In genomic region chr16:10385725-10386516, GRCh38 we compare ENCODE assay signal across 1 cellular context.
TF ChIP-seq lines count a peak whose summit lies in the region.

Gene ATF7IP2 (plus strand): TSS chr16:10386061. CDS start chr16:10430621, 44,560 bp downstream.

TF ChIP-seq in HepG2, 621 proteins besides CTCF, POLR2A, EP300 and RAD21 (continued from another document and continues in another):
- TF ChIP-seq ZBTB46 (CRISPR knock-in tag; IDR thresholded peaks at IDR 0.05; ENCODE audit: borderline replicate concordance): no peak
- no peak for TF ChIP-seq NBN (conservative IDR thresholded peaks at IDR 0.05)
- peak; percentile 86; the same call in 1 of the 2 replicates for TF ChIP-seq ZKSCAN8 (CRISPR knock-in tag; IDR thresholded peaks at IDR 0.05; ENCODE audit: borderline replicate concordance)
- no peak for TF ChIP-seq ZNF530 (CRISPR knock-in tag; IDR thresholded peaks at IDR 0.05; ENCODE audit: low read depth)
- peak; percentile 93 for TF ChIP-seq BRF2 (CRISPR knock-in tag; IDR thresholded peaks at IDR 0.05)
- peak; percentile 82; the same call in 1 of the 2 replicates for TF ChIP-seq ATAD3A (CRISPR knock-in tag; IDR thresholded peaks at IDR 0.05)
- no peak for TF ChIP-seq PBX2 (CRISPR knock-in tag; IDR thresholded peaks at IDR 0.05)
- peak; percentile 75 for TF ChIP-seq RBM22 (optimal IDR thresholded peaks at IDR 0.05; ENCODE audit: low read length)
- peak; percentile 89; the same call in 1 of the 2 replicates for TF ChIP-seq SP140L (CRISPR knock-in tag; IDR thresholded peaks at IDR 0.05; ENCODE audit: borderline replicate concordance)
- TF ChIP-seq, protein P1, sequence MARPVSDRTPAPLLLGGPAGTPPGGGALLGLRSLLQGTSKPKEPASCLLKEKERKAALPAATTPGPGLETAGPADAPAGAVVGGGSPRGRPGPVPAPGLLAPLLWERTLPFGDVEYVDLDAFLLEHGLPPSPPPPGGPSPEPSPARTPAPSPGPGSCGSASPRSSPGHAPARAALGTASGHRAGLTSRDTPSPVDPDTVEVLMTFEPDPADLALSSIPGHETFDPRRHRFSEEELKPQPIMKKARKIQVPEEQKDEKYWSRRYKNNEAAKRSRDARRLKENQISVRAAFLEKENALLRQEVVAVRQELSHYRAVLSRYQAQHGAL (CRISPR knock-in tag; IDR thresholded peaks at IDR 0.05; ENCODE audit: not compliant biosample characterization): peak; percentile 80
- peak; percentile 67 for TF ChIP-seq MIER2 (CRISPR knock-in tag; IDR thresholded peaks at IDR 0.05)
- TF ChIP-seq ZNF713 (CRISPR knock-in tag; IDR thresholded peaks at IDR 0.05): no peak
- peak; percentile 77 for TF ChIP-seq ATF3 (CRISPR knock-in tag; IDR thresholded peaks at IDR 0.05)
- TF ChIP-seq SRY (CRISPR knock-in tag; IDR thresholded peaks at IDR 0.05): peak; percentile 100
- TF ChIP-seq ZNF598 (CRISPR knock-in tag; IDR thresholded peaks at IDR 0.05; ENCODE audit: borderline replicate concordance): peak; percentile 100
- TF ChIP-seq ELF3 (CRISPR knock-in tag; IDR thresholded peaks at IDR 0.05): peak; percentile 78; the same call in 1 of the 2 replicates
- TF ChIP-seq MYC (CRISPR knock-in tag; IDR thresholded peaks at IDR 0.05; ENCODE audit: borderline replicate concordance): peak; percentile 90
- TF ChIP-seq, protein P2, sequence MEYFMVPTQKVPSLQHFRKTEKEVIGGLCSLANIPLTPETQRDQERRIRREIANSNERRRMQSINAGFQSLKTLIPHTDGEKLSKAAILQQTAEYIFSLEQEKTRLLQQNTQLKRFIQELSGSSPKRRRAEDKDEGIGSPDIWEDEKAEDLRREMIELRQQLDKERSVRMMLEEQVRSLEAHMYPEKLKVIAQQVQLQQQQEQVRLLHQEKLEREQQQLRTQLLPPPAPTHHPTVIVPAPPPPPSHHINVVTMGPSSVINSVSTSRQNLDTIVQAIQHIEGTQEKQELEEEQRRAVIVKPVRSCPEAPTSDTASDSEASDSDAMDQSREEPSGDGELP (IDR thresholded peaks at IDR 0.05; ENCODE audit: borderline replicate concordance, low read depth): peak; percentile 85; the same call in 1 of the 2 replicates
- TF ChIP-seq HDAC1 (CRISPR knock-in tag; IDR thresholded peaks at IDR 0.05): peak; percentile 99
- peak; percentile 98 for TF ChIP-seq ZFP82 (CRISPR knock-in tag; IDR thresholded peaks at IDR 0.05; ENCODE audit: borderline replicate concordance)
- no peak for TF ChIP-seq PHB2 (IDR thresholded peaks at IDR 0.05; ENCODE audit: partially characterized antibody)
- peak in 1 of 2 experiments; percentile 83; a peak in 2 of 4 replicates for TF ChIP-seq ATF4 (CRISPR knock-in tag; IDR thresholded peaks at IDR 0.05)
- peak; percentile 82; the same call in 1 of the 2 replicates for TF ChIP-seq GFI1 (CRISPR knock-in tag; IDR thresholded peaks at IDR 0.05; ENCODE audit: borderline replicate concordance)
- peak; percentile 68 for TF ChIP-seq SKI (IDR thresholded peaks at IDR 0.05; ENCODE audit: partially characterized antibody)
- peak; percentile 71 for TF ChIP-seq ZSCAN21 (CRISPR knock-in tag; IDR thresholded peaks at IDR 0.05; ENCODE audit: borderline replicate concordance)
- 0 out of 2 replicates have a peak, but pooled peaks have one; percentile 17 for TF ChIP-seq ZNF607 (CRISPR knock-in tag; IDR thresholded peaks at IDR 0.05; ENCODE audit: borderline replicate concordance)
- TF ChIP-seq SOX6 (IDR thresholded peaks at IDR 0.05): no peak
- peak; percentile 93 for TF ChIP-seq SOX6 (CRISPR knock-in tag; IDR thresholded peaks at IDR 0.05)
- TF ChIP-seq HNRNPUL1 (IDR thresholded peaks at IDR 0.05; ENCODE audit: low read depth, low read length): peak; percentile 91; the same call in 1 of the 2 replicates
- TF ChIP-seq, protein P3, sequence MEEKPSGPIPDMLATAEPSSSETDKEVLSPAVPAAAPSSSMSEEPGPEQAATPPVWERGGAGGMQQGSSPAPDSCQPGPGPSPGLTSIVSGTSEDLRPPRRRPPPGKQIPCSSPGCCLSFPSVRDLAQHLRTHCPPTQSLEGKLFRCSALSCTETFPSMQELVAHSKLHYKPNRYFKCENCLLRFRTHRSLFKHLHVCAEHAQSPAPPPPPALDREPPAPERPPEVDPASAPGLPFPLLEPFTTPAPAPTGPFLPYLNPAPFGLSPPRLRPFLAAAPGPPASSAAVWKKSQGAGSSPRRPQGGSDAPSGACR (CRISPR knock-in tag; IDR thresholded peaks at IDR 0.05): peak; percentile 96
- TF ChIP-seq ZNF83 (CRISPR knock-in tag; IDR thresholded peaks at IDR 0.05; ENCODE audit: borderline replicate concordance): peak; percentile 53; the same call in 1 of the 2 replicates
- peak; percentile 77 for TF ChIP-seq MEIS2 (CRISPR knock-in tag; IDR thresholded peaks at IDR 0.05)
- peak; percentile 86 for TF ChIP-seq GATAD1 (CRISPR knock-in tag; IDR thresholded peaks at IDR 0.05)
- TF ChIP-seq NFIC (IDR thresholded peaks at IDR 0.05; ENCODE audit: low read length): no peak
- TF ChIP-seq KDM5B (CRISPR knock-in tag; IDR thresholded peaks at IDR 0.05; ENCODE audit: borderline replicate concordance): peak; percentile 99
- TF ChIP-seq ZNF564 (CRISPR knock-in tag; IDR thresholded peaks at IDR 0.05): peak; percentile 78; the same call in 1 of the 2 replicates
- TF ChIP-seq TRIM24 (CRISPR knock-in tag; IDR thresholded peaks at IDR 0.05): peak; percentile 49; the same call in 1 of the 2 replicates
- TF ChIP-seq, protein P4, sequence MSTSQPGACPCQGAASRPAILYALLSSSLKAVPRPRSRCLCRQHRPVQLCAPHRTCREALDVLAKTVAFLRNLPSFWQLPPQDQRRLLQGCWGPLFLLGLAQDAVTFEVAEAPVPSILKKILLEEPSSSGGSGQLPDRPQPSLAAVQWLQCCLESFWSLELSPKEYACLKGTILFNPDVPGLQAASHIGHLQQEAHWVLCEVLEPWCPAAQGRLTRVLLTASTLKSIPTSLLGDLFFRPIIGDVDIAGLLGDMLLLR (CRISPR knock-in tag; IDR thresholded peaks at IDR 0.05): peak; percentile 97
- peak; percentile 92 for TF ChIP-seq ARNTL (CRISPR knock-in tag; IDR thresholded peaks at IDR 0.05)
- TF ChIP-seq ZNF224 (CRISPR knock-in tag; IDR thresholded peaks at IDR 0.05): peak; percentile 98
- TF ChIP-seq ZNF570 (CRISPR knock-in tag; IDR thresholded peaks at IDR 0.05; ENCODE audit: borderline replicate concordance): peak; percentile 98
- peak; percentile 100 for TF ChIP-seq RBM39 (IDR thresholded peaks at IDR 0.05; ENCODE audit: low read depth, low read length, poor library complexity, severe bottlenecking)
- TF ChIP-seq, protein P5, sequence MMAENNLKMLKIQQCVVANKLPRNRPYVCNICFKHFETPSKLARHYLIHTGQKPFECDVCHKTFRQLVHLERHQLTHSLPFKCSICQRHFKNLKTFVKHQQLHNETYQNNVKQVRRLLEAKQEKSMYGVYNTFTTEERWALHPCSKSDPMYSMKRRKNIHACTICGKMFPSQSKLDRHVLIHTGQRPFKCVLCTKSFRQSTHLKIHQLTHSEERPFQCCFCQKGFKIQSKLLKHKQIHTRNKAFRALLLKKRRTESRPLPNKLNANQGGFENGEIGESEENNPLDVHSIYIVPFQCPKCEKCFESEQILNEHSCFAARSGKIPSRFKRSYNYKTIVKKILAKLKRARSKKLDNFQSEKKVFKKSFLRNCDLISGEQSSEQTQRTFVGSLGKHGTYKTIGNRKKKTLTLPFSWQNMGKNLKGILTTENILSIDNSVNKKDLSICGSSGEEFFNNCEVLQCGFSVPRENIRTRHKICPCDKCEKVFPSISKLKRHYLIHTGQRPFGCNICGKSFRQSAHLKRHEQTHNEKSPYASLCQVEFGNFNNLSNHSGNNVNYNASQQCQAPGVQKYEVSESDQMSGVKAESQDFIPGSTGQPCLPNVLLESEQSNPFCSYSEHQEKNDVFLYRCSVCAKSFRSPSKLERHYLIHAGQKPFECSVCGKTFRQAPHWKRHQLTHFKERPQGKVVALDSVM (CRISPR knock-in tag; IDR thresholded peaks at IDR 0.05): peak; percentile 78
- peak; percentile 93 for TF ChIP-seq RXRA (CRISPR knock-in tag; IDR thresholded peaks at IDR 0.05)
- peak; percentile 34; the same call in 1 of the 2 replicates for TF ChIP-seq HMG20A (CRISPR knock-in tag; IDR thresholded peaks at IDR 0.05; ENCODE audit: borderline replicate concordance)
- no peak for TF ChIP-seq PREB (CRISPR knock-in tag; IDR thresholded peaks at IDR 0.05)
- TF ChIP-seq ARNT (IDR thresholded peaks at IDR 0.05): no peak
- TF ChIP-seq SP2 (CRISPR knock-in tag; IDR thresholded peaks at IDR 0.05): peak; percentile 99
- TF ChIP-seq ZNF205 (CRISPR knock-in tag; IDR thresholded peaks at IDR 0.05): peak; percentile 97
- peak; percentile 93 for TF ChIP-seq HNRNPL (IDR thresholded peaks at IDR 0.05; ENCODE audit: low read depth, low read length)
- peak; percentile 82 for TF ChIP-seq FOSL2 (CRISPR knock-in tag; IDR thresholded peaks at IDR 0.05)
- peak; percentile 90 for TF ChIP-seq YEATS2 (CRISPR knock-in tag; IDR thresholded peaks at IDR 0.05; ENCODE audit: borderline replicate concordance)
- TF ChIP-seq LCORL (IDR thresholded peaks at IDR 0.05): no peak
- TF ChIP-seq LCORL (CRISPR knock-in tag; IDR thresholded peaks at IDR 0.05): peak; percentile 91
- peak; percentile 91; the same call in 1 of the 2 replicates for TF ChIP-seq KLF9 (CRISPR knock-in tag; IDR thresholded peaks at IDR 0.05; ENCODE audit: low read depth)
- TF ChIP-seq CBFB (CRISPR knock-in tag; IDR thresholded peaks at IDR 0.05): peak; percentile 96
- TF ChIP-seq ZNF775 (CRISPR knock-in tag; IDR thresholded peaks at IDR 0.05; ENCODE audit: borderline replicate concordance): no peak
- TF ChIP-seq ARHGAP35 (CRISPR knock-in tag; IDR thresholded peaks at IDR 0.05; ENCODE audit: borderline replicate concordance): no peak; the same call in 1 of the 2 replicates
- peak; percentile 50 for TF ChIP-seq HCFC1 (IDR thresholded peaks at IDR 0.05; ENCODE audit: low read depth, low read length)
- TF ChIP-seq FOXC1 (CRISPR knock-in tag; IDR thresholded peaks at IDR 0.05; ENCODE audit: borderline replicate concordance): peak; percentile 99
- no peak; the same call in 1 of the 2 replicates for TF ChIP-seq ZFP41 (CRISPR knock-in tag; IDR thresholded peaks at IDR 0.05; ENCODE audit: borderline replicate concordance)
- peak; percentile 99 for TF ChIP-seq SMAD3 (CRISPR knock-in tag; IDR thresholded peaks at IDR 0.05)
- TF ChIP-seq, protein P6, sequence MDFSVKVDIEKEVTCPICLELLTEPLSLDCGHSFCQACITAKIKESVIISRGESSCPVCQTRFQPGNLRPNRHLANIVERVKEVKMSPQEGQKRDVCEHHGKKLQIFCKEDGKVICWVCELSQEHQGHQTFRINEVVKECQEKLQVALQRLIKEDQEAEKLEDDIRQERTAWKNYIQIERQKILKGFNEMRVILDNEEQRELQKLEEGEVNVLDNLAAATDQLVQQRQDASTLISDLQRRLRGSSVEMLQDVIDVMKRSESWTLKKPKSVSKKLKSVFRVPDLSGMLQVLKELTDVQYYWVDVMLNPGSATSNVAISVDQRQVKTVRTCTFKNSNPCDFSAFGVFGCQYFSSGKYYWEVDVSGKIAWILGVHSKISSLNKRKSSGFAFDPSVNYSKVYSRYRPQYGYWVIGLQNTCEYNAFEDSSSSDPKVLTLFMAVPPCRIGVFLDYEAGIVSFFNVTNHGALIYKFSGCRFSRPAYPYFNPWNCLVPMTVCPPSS (IDR thresholded peaks at IDR 0.05): no peak
